16 cellular contexts compared by ENCODE assay signal in the genomic region with DNA sequence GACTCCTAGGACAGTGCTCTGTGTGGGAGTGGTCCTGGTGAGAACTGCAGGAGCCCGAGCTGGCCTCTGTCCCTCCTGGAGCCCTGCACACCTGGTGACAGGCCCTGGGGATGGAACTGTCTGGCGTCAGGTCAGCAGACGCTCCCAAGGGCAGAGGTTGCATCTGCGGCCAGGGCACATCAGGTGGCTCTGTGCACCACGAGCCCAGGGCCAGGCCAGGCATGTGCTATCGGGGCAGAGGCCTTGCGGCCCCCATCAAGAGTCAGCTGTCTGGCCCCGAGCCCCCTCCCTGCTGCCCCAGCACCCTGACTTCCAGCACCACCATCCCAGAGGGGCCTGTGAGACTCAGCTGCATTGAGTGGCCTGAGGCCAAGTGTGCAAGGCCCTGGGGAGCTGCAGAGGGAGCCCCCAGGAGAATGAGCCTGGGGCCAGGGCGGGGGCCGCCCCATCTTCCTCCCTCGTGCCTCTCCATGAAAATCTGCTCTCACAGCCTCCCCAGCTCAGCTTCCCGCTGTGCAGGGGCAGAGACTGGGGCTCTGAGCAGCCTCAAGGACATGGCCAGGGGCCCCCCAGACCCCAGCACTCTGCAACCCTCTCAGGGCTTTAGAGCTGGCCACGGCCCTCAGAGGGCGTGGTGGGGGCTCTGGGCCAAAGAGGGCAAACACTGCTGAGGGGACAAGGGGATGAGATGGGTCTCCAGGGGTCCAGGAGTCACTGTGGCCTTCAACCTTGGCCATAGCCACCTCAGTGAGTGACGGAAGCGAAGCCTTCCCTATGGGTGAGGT.
"Had no signal": no experiment of that assay in that cellular context is flagged by ENCODE, and none has a peak within 500 bp of the region (broad histone marks: within the 10 kb centered on the region; RNA-seq: fewer than 3 reads in every experiment).

No MANE protein-coding gene starts in this region.

- H3K4me1 ChIP-seq: foreskin keratinocyte, prostate gland, right lobe of liver, vagina had no signal

- H3K27me3 ChIP-seq: right lobe of liver, vagina had no signal

- ATAC-seq: activated CD4-positive, CD25-positive, alpha-beta regulatory T cell treated with anti-CD3 and anti-CD28 coated beads, Interleukin-2, amount 50 U/mL, for 24 hours; foreskin keratinocyte; T-cell had no signal

- DNase-seq: activated CD4-positive, alpha-beta T cell treated with anti-CD3 and anti-CD28 coated beads, Interleukin-2, amount 50 U/mL, for 4 hours; activated T-cell treated with anti-CD3 and anti-CD28 coated beads for 4 hours; caudate nucleus; cortex of kidney; effector memory CD4-positive, alpha-beta T cell; foreskin keratinocyte; occipital lobe; stimulated activated CD4-positive, alpha-beta T cell treated with anti-CD3 and anti-CD28 coated beads, Interleukin-1b, Interleukin-23, amount 100 ng/mL, for 48 hours; T-cell; T-helper 9 cell had no signal

- H3K27ac ChIP-seq: foreskin keratinocyte, prostate gland, right lobe of liver, vagina had no signal

- H3K4me3 ChIP-seq: prostate gland, right lobe of liver, vagina had no signal

- H3K9me3 ChIP-seq: prostate gland, right lobe of liver, vagina had no signal

- H3K4me3 Mint-ChIP-seq: activated naive CD4-positive, alpha-beta T cell treated with anti-CD3 and anti-CD28 coated beads, Interleukin-2, amount 50 U/mL, for 24 hours; nephron; T-cell had no signal

- H3K27me3 Mint-ChIP-seq: activated naive CD4-positive, alpha-beta T cell treated with anti-CD3 and anti-CD28 coated beads, Interleukin-2, amount 50 U/mL, for 24 hours; T-cell had no signal

- H3K36me3 Mint-ChIP-seq: activated naive CD4-positive, alpha-beta T cell treated with anti-CD3 and anti-CD28 coated beads, Interleukin-2, amount 50 U/mL, for 24 hours had no signal

- H3K4me1 Mint-ChIP-seq: activated naive CD4-positive, alpha-beta T cell treated with anti-CD3 and anti-CD28 coated beads, Interleukin-2, amount 50 U/mL, for 24 hours; T-cell had no signal

- H3K9me3 Mint-ChIP-seq: activated naive CD4-positive, alpha-beta T cell treated with anti-CD3 and anti-CD28 coated beads, Interleukin-2, amount 50 U/mL, for 24 hours had no signal

- H3K27ac Mint-ChIP-seq: activated naive CD4-positive, alpha-beta T cell treated with anti-CD3 and anti-CD28 coated beads, Interleukin-2, amount 50 U/mL, for 24 hours; nephron; T-cell had no signal

- H3K36me3 ChIP-seq: prostate gland, right lobe of liver, vagina had no signal
